ENCODE assay signal across 27 cellular contexts in the genomic region with DNA sequence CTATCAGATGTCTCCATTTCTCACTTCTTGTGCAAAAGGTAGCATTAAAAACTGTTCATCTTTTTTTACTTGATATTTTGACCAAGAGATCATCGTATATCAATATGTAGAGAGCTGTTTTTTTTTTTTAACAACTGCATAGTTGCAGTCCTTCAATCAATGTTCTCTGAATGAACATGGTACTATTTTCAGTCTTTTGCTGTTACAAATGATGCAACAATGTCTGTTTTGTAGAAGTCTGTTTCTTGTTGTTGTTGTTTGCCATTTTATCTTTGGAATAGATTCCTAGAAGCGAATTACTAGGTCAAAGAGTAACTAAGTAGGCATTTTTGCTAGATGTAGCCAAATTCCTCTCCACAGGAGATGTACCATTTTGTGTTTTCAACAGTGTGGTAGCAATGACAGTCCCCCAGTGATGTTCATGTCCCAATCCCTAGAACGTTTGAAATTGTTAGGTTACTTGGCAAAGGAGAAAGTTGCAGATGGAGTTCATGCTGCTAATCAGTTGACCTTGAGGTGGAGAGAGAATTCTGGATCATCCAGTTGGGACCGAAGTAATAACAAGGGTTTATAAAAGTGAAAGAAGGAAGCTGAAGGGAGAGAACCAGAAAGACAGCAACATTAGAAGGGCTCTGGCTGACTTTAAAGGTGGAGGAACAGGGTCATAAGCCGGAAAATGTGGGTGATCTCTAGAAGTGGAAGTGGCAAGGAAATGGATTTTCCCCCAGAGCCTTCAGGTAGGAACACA. TPM values are rescaled to one million over a fixed set of nuclear protein-coding genes. Genes with fewer than 3 reads are reported as not detected.
DNase-seq lines count a peak whose midpoint lies in the region; ATAC-seq, FAIRE-seq and TF ChIP-seq lines count a peak whose summit lies in the region.
"Had no signal": no experiment of that assay in that cellular context is flagged by ENCODE, and none has a peak within 500 bp of the region (broad histone marks: within the 10 kb centered on the region; RNA-seq: fewer than 3 reads in every experiment).

No MANE protein-coding gene starts in this region.

- H3K9me3 Mint-ChIP-seq in stimulated activated naive CD8-positive, alpha-beta T cell treated with anti-CD3 and anti-CD28 coated beads, Interleukin-15, Interleukin-2, amounts not matched to agents 100 ng/mL and 50 ng/mL, for 24 hours = peaks cover 14% of the 10 kb centered on the region
- no peaks in the 10 kb centered on the region for H3K9me3 Mint-ChIP-seq in endothelial cell (ENCODE audit: unreplicated experiment)

- H2BK5ac ChIP-seq in neuronal stem cell (ENCODE audit: low read length) = no peak overlapping the region

- H3K4me3 ChIP-seq in K562 (no peak overlapping the region), neuronal stem cell (ENCODE audit: low read length in 2 of 2) (no peak overlapping the region)
- H3K4me3 ChIP-seq: ascending aorta, right atrium auricular region had no signal

- no peak overlapping the region for H2BK12ac ChIP-seq in neuronal stem cell (ENCODE audit: low read length)

- in situ Hi-C loops in K562 (cut with MboI) = no loop called here

- no peak for TF ChIP-seq POLR2A in K562 (conservative IDR thresholded peaks at IDR 0.05)

- POLR2A ChIA-PET in K562 (lab: Yijun Ruan, JAX) = no interaction called here

- H3K18ac ChIP-seq in neuronal stem cell (ENCODE audit: low read length) = no peak overlapping the region

- H3K4ac ChIP-seq in neuronal stem cell (ENCODE audit: low read length) = no peak overlapping the region

- no peak for ATAC-seq in stimulated activated naive CD8-positive, alpha-beta T cell treated with anti-CD3 and anti-CD28 coated beads, Interleukin-15, Interleukin-2, amounts not matched to agents 100 U/mL and 50 U/mL, for 24 hours
- ATAC-seq in K562 (no peak), HG02623 (IDR thresholded peaks at IDR 0.05; ENCODE audit: unreplicated experiment) (no peak)
- ATAC-seq: stimulated activated memory B cell treated with anti-CD40 and anti-IgM and Interleukin-4, amounts not matched to agents 10 μg/mL and 1 μg/mL and 100 μg/mL, for 72 hours had no signal

- H3K4me3 Mint-ChIP-seq in stimulated activated naive CD8-positive, alpha-beta T cell treated with anti-CD3 and anti-CD28 coated beads, Interleukin-15, Interleukin-2, amounts not matched to agents 100 ng/mL and 50 ng/mL, for 24 hours = no peak overlapping the region
- H3K4me3 Mint-ChIP-seq in endothelial cell (ENCODE audit: unreplicated experiment) = no peak overlapping the region
- H3K4me3 Mint-ChIP-seq: activated B cell treated with CpG ODN at 0.5 μM for 24 hours; activated CD4-positive, alpha-beta memory T cell treated with anti-CD3 and anti-CD28 coated beads, Interleukin-2, amount 10 ng/mL, durations not matched to agents 7 days and 5 days; activated naive CD4-positive, alpha-beta T cell treated with anti-CD3 and anti-CD28 coated beads for 36 hours; CD14-positive monocyte; nephron progenitor cell; stimulated activated memory B cell treated with anti-CD40 and anti-IgM and Interleukin-4, amounts not matched to agents 10 μg/mL and 1 μg/mL and 100 μg/mL, for 72 hours had no signal

- H2AK5ac ChIP-seq in neuronal stem cell (ENCODE audit: low read depth, low read length) = no peak overlapping the region

- FAIRE-seq in HTR-8/SVneo (lab: Jason Lieb, UNC) = peak; percentile 20
- no peak for FAIRE-seq in K562 (lab: Jason Lieb, UNC)
- FAIRE-seq: endometrium, islet of Langerhans had no signal

- no peak overlapping the region for H2BK120ac ChIP-seq in neuronal stem cell (ENCODE audit: low read depth, low read length)

- H4K20me1 ChIP-seq in K562 (replicated peaks; ENCODE audit: control insufficient read depth, insufficient read depth, low read length) = no peaks in the 10 kb centered on the region

- peaks cover 71% of the 10 kb centered on the region for H3K4me1 Mint-ChIP-seq in stimulated activated naive CD8-positive, alpha-beta T cell treated with anti-CD3 and anti-CD28 coated beads, Interleukin-15, Interleukin-2, amounts not matched to agents 100 ng/mL and 50 ng/mL, for 24 hours (ENCODE audit: low read depth)
- peaks cover 7% of the 10 kb centered on the region for H3K4me1 Mint-ChIP-seq in endothelial cell (ENCODE audit: unreplicated experiment)

- H3K4me1 ChIP-seq in K562 (replicated peaks in 1 of 2; ENCODE audit: control insufficient read depth in 2 of 2, insufficient read depth in 2 of 2, low read length in 2 of 2) (peaks cover 0 to 9% of the 10 kb centered on the region in 2 experiments; a peak in 3 of 5 replicates), neuronal stem cell (ENCODE audit: control insufficient read depth in 2 of 2, insufficient read depth in 1 of 2, low read depth in 1 of 2, low read length in 2 of 2) (peaks cover 0 to 4% of the 10 kb centered on the region in 2 donors)

- H3K9me3 ChIP-seq in K562 (replicated peaks; ENCODE audit: control insufficient read depth, insufficient read depth, low read depth, low read length) (peaks cover 4% of the 10 kb centered on the region; the same call in 1 of the 2 replicates), neuronal stem cell (replicated peaks in 1 of 2; ENCODE audit: control insufficient read depth in 2 of 2, insufficient read depth in 1 of 2, low read depth in 1 of 2, low read length in 2 of 2) (peaks cover 0 to 27% of the 10 kb centered on the region in 2 donors)
- H3K9me3 ChIP-seq: ascending aorta, right atrium auricular region had no signal

- peak overlapping the region; percentile 14 for H3K27ac Mint-ChIP-seq in stimulated activated naive CD8-positive, alpha-beta T cell treated with anti-CD3 and anti-CD28 coated beads, Interleukin-15, Interleukin-2, amounts not matched to agents 100 ng/mL and 50 ng/mL, for 24 hours
- H3K27ac Mint-ChIP-seq in endothelial cell (ENCODE audit: unreplicated experiment) = no peak overlapping the region
- H3K27ac Mint-ChIP-seq: activated B cell treated with CpG ODN at 0.5 μM for 24 hours; activated CD4-positive, alpha-beta memory T cell treated with anti-CD3 and anti-CD28 coated beads, Interleukin-2, amount 10 ng/mL, durations not matched to agents 7 days and 5 days; activated naive CD4-positive, alpha-beta T cell treated with anti-CD3 and anti-CD28 coated beads for 36 hours; nephron progenitor cell; stimulated activated memory B cell treated with anti-CD40 and anti-IgM and Interleukin-4, amounts not matched to agents 10 μg/mL and 1 μg/mL and 100 μg/mL, for 72 hours had no signal

- no TSS peak for BruUV-seq in K562 (replicated peaks; lab: Mats Ljungman, UMichigan)

- no peak for DNase-seq in stimulated activated naive CD8-positive, alpha-beta T cell treated with anti-CD3 and anti-CD28 coated beads, Interleukin-15, Interleukin-2, amounts not matched to agents 100 U/mL and 50 U/mL, for 24 hours
- no peak for DNase-seq in HTR-8/SVneo (ENCODE audit: insufficient read length, low spot score)
- no peak for DNase-seq in K562 (ENCODE audit: extremely low read depth in 1 of 4, low spot score in 3 of 4)
- no peak for DNase-seq in neuronal stem cell (ENCODE audit: low spot score)
- DNase-seq in endothelial cell (ENCODE audit: low spot score) = no peak
- DNase-seq: activated B cell treated with CpG ODN at 0.5 μM for 24 hours; activated CD4-positive, alpha-beta memory T cell treated with anti-CD3 and anti-CD28 coated beads, Interleukin-2, amount 10 ng/mL, durations not matched to agents 7 days and 5 days; activated T-cell treated with anti-CD3 and anti-CD28 coated beads, Interleukin-2, amount 50 U/mL, for 1 hour; midbrain; NCI-H1048; NCI-H187 treated with DMSO at 0.1 percent for 48 hours; NCI-H526; nephron progenitor cell; stimulated activated CD4-positive, alpha-beta T cell treated with anti-CD3 and anti-CD28 coated beads, Interleukin-4, amount 100 ng/mL, for 1 hour; T-helper 9 cell had no signal

- H4K91ac ChIP-seq in neuronal stem cell (ENCODE audit: low read depth, low read length, poor library complexity) = no peak overlapping the region

- no peak overlapping the region for H2AFZ ChIP-seq in K562 (ENCODE audit: low read depth, low read length)
- H2AFZ ChIP-seq in neuronal stem cell (ENCODE audit: low read length) = no peak overlapping the region
- H2AFZ ChIP-seq: parathyroid adenoma had no signal

- H3K4me2 ChIP-seq in K562 (ENCODE audit: insufficient read depth, low read length) = no peak overlapping the region
- H3K4me2 ChIP-seq in neuronal stem cell (ENCODE audit: insufficient read depth, low read length, poor library complexity, severe bottlenecking) = no peak overlapping the region
- H3K4me2 ChIP-seq: KMS-11 had no signal

- no peaks in the 10 kb centered on the region for H3K27me3 Mint-ChIP-seq in stimulated activated naive CD8-positive, alpha-beta T cell treated with anti-CD3 and anti-CD28 coated beads, Interleukin-15, Interleukin-2, amounts not matched to agents 100 ng/mL and 50 ng/mL, for 24 hours
- H3K27me3 Mint-ChIP-seq in endothelial cell (ENCODE audit: unreplicated experiment) = no peaks in the 10 kb centered on the region
- H3K27me3 Mint-ChIP-seq: activated B cell treated with CpG ODN at 0.5 μM for 24 hours; activated CD4-positive, alpha-beta memory T cell treated with anti-CD3 and anti-CD28 coated beads, Interleukin-2, amount 10 ng/mL, durations not matched to agents 7 days and 5 days; stimulated activated memory B cell treated with anti-CD40 and anti-IgM and Interleukin-4, amounts not matched to agents 10 μg/mL and 1 μg/mL and 100 μg/mL, for 72 hours had no signal

- peaks cover 1% of the 10 kb centered on the region for H3K79me1 ChIP-seq in neuronal stem cell (ENCODE audit: low read depth, low read length)

- no peak for TF ChIP-seq CTCF in K562 (IDR thresholded peaks at IDR 0.05 in 2 of 3, conservative IDR thresholded peaks at IDR 0.05 in 1 of 3; ENCODE audit: insufficient read depth in 2 of 3, low read depth in 1 of 3, low read length in 3 of 3)
- TF ChIP-seq CTCF in endothelial cell (IDR thresholded peaks at IDR 0.05; ENCODE audit: unreplicated experiment) = no peak

- no peak for TF ChIP-seq EP300 in K562 (IDR thresholded peaks at IDR 0.05; ENCODE audit: low read length)

- H3K36me3 Mint-ChIP-seq in stimulated activated naive CD8-positive, alpha-beta T cell treated with anti-CD3 and anti-CD28 coated beads, Interleukin-15, Interleukin-2, amounts not matched to agents 100 ng/mL and 50 ng/mL, for 24 hours (ENCODE audit: low read depth) = peaks cover 53% of the 10 kb centered on the region
- peaks cover 4% of the 10 kb centered on the region for H3K36me3 Mint-ChIP-seq in endothelial cell (ENCODE audit: low read depth, unreplicated experiment)

- H3K9me1 ChIP-seq in K562 (ENCODE audit: control insufficient read depth, insufficient read depth, low read length) = no peaks in the 10 kb centered on the region

- no peak for TF ChIP-seq RAD21 in K562 (CRISPR knock-in tag; conservative IDR thresholded peaks at IDR 0.05 in 1 of 2, IDR thresholded peaks at IDR 0.05 in 1 of 2)

- 73% methylated on average over 5 of the region's 5 CpGs for WGBS in K562 (ENCODE audit: insufficient coverage, low coverage, missing lambda C conversion rate)
- no CpG with 5 or more reads among the region's 5 CpGs for WGBS in neuronal stem cell (ENCODE audit: extremely low coverage in 2 of 2, insufficient read length in 2 of 2, insufficient replicate concordance in 1 of 2), 2 donors

- H3K27me3 ChIP-seq in K562 (ENCODE audit: control insufficient read depth in 2 of 2, insufficient read depth in 2 of 2, low read length in 2 of 2) (no peaks in the 10 kb centered on the region), neuronal stem cell (ENCODE audit: control insufficient read depth in 3 of 3, insufficient read depth in 3 of 3, low read depth in 1 of 3, low read length in 3 of 3) (no peaks in the 10 kb centered on the region)
- H3K27me3 ChIP-seq: ascending aorta, right atrium auricular region had no signal

- no peak overlapping the region for H3K23ac ChIP-seq in neuronal stem cell (ENCODE audit: low read depth, low read length, poor library complexity)

- no peak overlapping the region for H3K14ac ChIP-seq in neuronal stem cell (ENCODE audit: low read length)

- peaks cover 99% of the 10 kb centered on the region for H3K79me2 ChIP-seq in K562 (ENCODE audit: control insufficient read depth, insufficient read depth, low read length)

- H3K36me3 ChIP-seq in K562 (ENCODE audit: control insufficient read depth, insufficient read depth, low read length) = peaks cover 38% of the 10 kb centered on the region
- H3K36me3 ChIP-seq in neuronal stem cell (replicated peaks in 1 of 2; ENCODE audit: control insufficient read depth in 2 of 2, insufficient read depth in 2 of 2, low read length in 2 of 2) = peaks cover 1 to 41% of the 10 kb centered on the region in 2 donors
- H3K36me3 ChIP-seq: ascending aorta, right atrium auricular region had no signal

- CTCF ChIA-PET in K562 (lab: Yijun Ruan, JAX; ENCODE audit: low intra/inter-chr PET ratio) = no interaction called here

- H3K27ac ChIP-seq in K562 (ENCODE audit: extremely low read depth, low read depth, low read length) (no peak overlapping the region), neuronal stem cell (replicated peaks; ENCODE audit: low read length) (no peak overlapping the region)
- H3K27ac ChIP-seq: ascending aorta, KMS-11, parathyroid adenoma, right atrium auricular region, RWPE1 had no signal

- H2BK15ac ChIP-seq in neuronal stem cell (ENCODE audit: low read length) = no peak overlapping the region

- no peak overlapping the region for H3K9ac ChIP-seq in K562 (ENCODE audit: insufficient read depth in 1 of 2, low read depth in 2 of 2, low read length in 2 of 2)
- H3K9ac ChIP-seq in neuronal stem cell (ENCODE audit: low read depth, low read length, poor library complexity) = no peak overlapping the region
- H3K9ac ChIP-seq: KMS-11, parathyroid adenoma had no signal

- intact Hi-C loops in K562 (cut with micrococcal nuclease) = no loop called here

- H4K8ac ChIP-seq in neuronal stem cell (ENCODE audit: low read depth, low read length) = no peak overlapping the region

RNA-seq across cellular contexts. Expression of a gene that starts 6.3 kb away (rescaled TPM):
- 49.3 and 185 TPM in 2 replicates for total RNA-seq in K562 (2011; cell fraction: chromatin; rRNA removed; ENCODE audit: low replicate concordance)
- 21.7 and 31.1 TPM in 2 replicates for total RNA-seq in K562 (2011; cell fraction: nucleolus; rRNA removed)
- total RNA-seq in K562 (2011; cell fraction: nucleoplasm; rRNA removed) = 63.9 and 65.7 TPM in 2 replicates
- 113 and 193 TPM in 2 replicates for total RNA-seq in K562 (2014; rRNA removed)
- total RNA-seq in K562 (2014; rRNA removed; fragmentation: Illumina TruSeq; extraction: Trizol) = 177 and 192 TPM in 2 replicates
- 167 and 193 TPM in 2 replicates for total RNA-seq in K562 (2015; rRNA removed; fragmentation: Illumina TruSeq; extraction: Trizol)
- 152 and 153 TPM in 2 replicates for total RNA-seq in K562 (2021)
- polyA plus RNA-seq in K562 (2011; rRNA removed) = 72.4 and 116 TPM in 2 replicates
- 14.1 and 28.7 TPM in 2 replicates for polyA plus RNA-seq in K562 (2011; cell fraction: cytosol; rRNA removed)
- polyA plus RNA-seq in K562 (2011; cell fraction: nucleus; rRNA removed) = 25.6 and 33.2 TPM in 2 replicates
- 58.0 and 106 TPM in 2 replicates for polyA plus RNA-seq in K562 (2012)
- 125 and 129 TPM in 2 replicates for polyA plus RNA-seq in K562 (2014; fragmentation: Illumina TruSeq; extraction: Trizol)
- 100 to 1,000 TPM in 1 of 2 experiments, 10 to 100 TPM in 1; 52.9 to 101 TPM for polyA plus RNA-seq in K562 (2014; fragmentation: Nextera tagmentation; extraction: Ambion mirVana)
- 114 and 150 TPM in 2 replicates for polyA plus RNA-seq in K562 (2014; rRNA removed)
- polyA minus RNA-seq in K562 (2011; rRNA and poly(A)+ RNA removed) = 271 and 298 TPM in 2 replicates
- polyA minus RNA-seq in K562 (2011; cell fraction: cytosol; rRNA and poly(A)+ RNA removed) = 97.8 and 104 TPM in 2 replicates
- polyA minus RNA-seq in K562 (2011; cell fraction: nucleus; rRNA and poly(A)+ RNA removed) = 54.3 and 85.9 TPM in 2 replicates
- 50.6 TPM for polyA plus RNA-seq in neuronal stem cell (2013, experiment 1 of 2)
- 53.7 TPM for polyA plus RNA-seq in neuronal stem cell (2013, experiment 2 of 2)
- 54.4 TPM for total RNA-seq in endothelial cell (ENCODE audit: unreplicated experiment)

RNA-seq across cellular contexts. Expression of a gene that starts 6.5 kb away (rescaled TPM):
- 9.4 and 39.9 TPM in 2 replicates for total RNA-seq in K562 (2011; cell fraction: chromatin; rRNA removed; ENCODE audit: low replicate concordance)
- 5.0 and 6.7 TPM in 2 replicates for total RNA-seq in K562 (2011; cell fraction: nucleolus; rRNA removed)
- total RNA-seq in K562 (2011; cell fraction: nucleoplasm; rRNA removed) = 7.9 and 8.0 TPM in 2 replicates
- total RNA-seq in K562 (2014; rRNA removed) = 25.0 and 25.6 TPM in 2 replicates
- total RNA-seq in K562 (2014; rRNA removed; fragmentation: Illumina TruSeq; extraction: Trizol) = 37.0 and 45.6 TPM in 2 replicates
- 36.7 and 42.1 TPM in 2 replicates for total RNA-seq in K562 (2015; rRNA removed; fragmentation: Illumina TruSeq; extraction: Trizol)
- 25.2 and 26.9 TPM in 2 replicates for total RNA-seq in K562 (2021)
- 6.3 and 8.5 TPM in 2 replicates for polyA plus RNA-seq in K562 (2011; rRNA removed)
- 1.8 and 3.4 TPM in 2 replicates for polyA plus RNA-seq in K562 (2011; cell fraction: cytosol; rRNA removed)
- 5.8 and 6.6 TPM in 2 replicates for polyA plus RNA-seq in K562 (2011; cell fraction: nucleus; rRNA removed)
- 15.6 and 19.2 TPM in 2 replicates for polyA plus RNA-seq in K562 (2012)
- polyA plus RNA-seq in K562 (2014; fragmentation: Illumina TruSeq; extraction: Trizol) = 28.4 and 31.0 TPM in 2 replicates
- polyA plus RNA-seq in K562 (2014; fragmentation: Nextera tagmentation; extraction: Ambion mirVana) = 10 to 100 TPM in 1 of 2 experiments, 1 to 10 TPM in 1; 7.5 to 12.6 TPM
- polyA plus RNA-seq in K562 (2014; rRNA removed) = 14.0 and 20.6 TPM in 2 replicates
- 12.5 and 18.7 TPM in 2 replicates for polyA minus RNA-seq in K562 (2011; rRNA and poly(A)+ RNA removed)
- 7.7 and 9.4 TPM in 2 replicates for polyA minus RNA-seq in K562 (2011; cell fraction: cytosol; rRNA and poly(A)+ RNA removed)
- polyA minus RNA-seq in K562 (2011; cell fraction: nucleus; rRNA and poly(A)+ RNA removed) = 5.4 and 9.0 TPM in 2 replicates
- 16.8 TPM for polyA plus RNA-seq in neuronal stem cell (2013, experiment 1 of 2)
- polyA plus RNA-seq in neuronal stem cell (2013, experiment 2 of 2) = 17.7 TPM
- total RNA-seq in endothelial cell (ENCODE audit: unreplicated experiment) = 21.1 TPM
